In genomic region chr9:114396558-114397218, GRCh38 we compare ENCODE assay signal across 8 cellular contexts. TPM values are rescaled to one million over a fixed set of nuclear protein-coding genes. Genes with fewer than 3 reads are reported as not detected.
DNase-seq lines count a peak whose midpoint lies in the region; ATAC-seq and TF ChIP-seq lines count a peak whose summit lies in the region.

No MANE protein-coding gene starts in this region.

- DNase-seq in T-helper 1 cell = no peak
- DNase-seq in Panc1 (ENCODE audit: low read depth, low spot score) = no peak
- DNase-seq in fibroblast of lung (ENCODE audit: low read depth in 2 of 2) = peak; percentile 14 to 97
- no peak for DNase-seq in stimulated activated naive B cell treated with anti-CD40 and anti-IgM and Interleukin-4, amounts not matched to agents 10 μg/mL and 1 μg/mL and 100 μg/mL, for 72 hours
- no peak for DNase-seq in NCI-H526 treated with DMSO at 0.1 percent for 48 hours (lab: John Stamatoyannopoulos, UW)
- no peak for DNase-seq in COLO668 (lab: John Stamatoyannopoulos, UW; ENCODE audit: unreplicated experiment)

- H3K9ac ChIP-seq in fibroblast of lung (ENCODE audit: insufficient read depth, low read length) = no peak overlapping the region

- CTCF ChIA-PET in Panc1 (lab: Charles Lee) = no interaction called here

- peak overlapping the region; percentile 97 for H3K4me3 Mint-ChIP-seq in T-helper 1 cell treated with Interleukin-12 subunit alpha and Interleukin-12 subunit beta and Interleukin-4 antibody, amounts not matched to agents 30 μg/mL and 1 μg/mL, for 36 hours
- peak overlapping the region; percentile 88 to 93 for H3K4me3 Mint-ChIP-seq in stimulated activated naive B cell treated with anti-CD40 and anti-IgM and Interleukin-4, amounts not matched to agents 10 μg/mL and 1 μg/mL and 100 μg/mL, for 72 hours

- H3K27me3 ChIP-seq in Panc1 (ENCODE audit: control insufficient read depth, insufficient read depth, low read length) = no peaks in the 10 kb centered on the region
- H3K27me3 ChIP-seq in fibroblast of lung (ENCODE audit: control insufficient read depth, insufficient read depth, low read length) = no peaks in the 10 kb centered on the region

- H3K4me1 ChIP-seq in Panc1 (ENCODE audit: control insufficient read depth, insufficient read depth, low read length) (peaks cover 4% of the 10 kb centered on the region), fibroblast of lung (ENCODE audit: control insufficient read depth, extremely low read depth, insufficient read depth, low read length) (no peaks in the 10 kb centered on the region)

- in situ Hi-C loops in Panc1 (cut with HindIII; ENCODE audit: low pct_unique_long_range_greater_than_20kb, low sequenced_read_pairs) = no loop called here

- H3K9me3 Mint-ChIP-seq in T-helper 1 cell treated with Interleukin-12 subunit alpha and Interleukin-12 subunit beta and Interleukin-4 antibody, amounts not matched to agents 30 μg/mL and 1 μg/mL, for 36 hours = no peaks in the 10 kb centered on the region
- no peaks in the 10 kb centered on the region for H3K9me3 Mint-ChIP-seq in stimulated activated naive B cell treated with anti-CD40 and anti-IgM and Interleukin-4, amounts not matched to agents 10 μg/mL and 1 μg/mL and 100 μg/mL, for 72 hours

- peak overlapping the region; percentile 87 for H3K27ac Mint-ChIP-seq in T-helper 1 cell treated with Interleukin-12 subunit alpha and Interleukin-12 subunit beta and Interleukin-4 antibody, amounts not matched to agents 30 μg/mL and 1 μg/mL, for 36 hours
- peak overlapping the region; percentile 94 for H3K27ac Mint-ChIP-seq in stimulated activated naive B cell treated with anti-CD40 and anti-IgM and Interleukin-4, amounts not matched to agents 10 μg/mL and 1 μg/mL and 100 μg/mL, for 72 hours

- H3K27me3 Mint-ChIP-seq in T-helper 1 cell treated with Interleukin-12 subunit alpha and Interleukin-12 subunit beta and Interleukin-4 antibody, amounts not matched to agents 30 μg/mL and 1 μg/mL, for 36 hours (ENCODE audit: low read depth) = no peaks in the 10 kb centered on the region
- H3K27me3 Mint-ChIP-seq in stimulated activated naive B cell treated with anti-CD40 and anti-IgM and Interleukin-4, amounts not matched to agents 10 μg/mL and 1 μg/mL and 100 μg/mL, for 72 hours = no peaks in the 10 kb centered on the region

- no peaks in the 10 kb centered on the region for H3K79me2 ChIP-seq in fibroblast of lung (ENCODE audit: control insufficient read depth, insufficient read depth, low read length)

- BruUV-seq in Panc1 (replicated peaks; lab: Mats Ljungman, UMichigan) = no TSS peak

- H4K20me1 ChIP-seq in fibroblast of lung (ENCODE audit: control insufficient read depth, extremely low read depth, insufficient read depth, low read length) = no peaks in the 10 kb centered on the region

- H3K4me3 ChIP-seq in Panc1 (ENCODE audit: low read depth in 2 of 2, low read length in 2 of 2) (peak overlapping the region; percentile 70 to 75), fibroblast of lung (replicated peaks in 1 of 4; ENCODE audit: control extremely low read depth in 1 of 4, insufficient read depth in 1 of 4, low read depth in 3 of 4, low read length in 4 of 4) (peak overlapping the region in 2 of 4 experiments; percentile 80 to 83)

- no peak overlapping the region for H3K4me2 ChIP-seq in fibroblast of lung (ENCODE audit: extremely low read depth, insufficient read depth, low read length)

- no peak for ATAC-seq in Panc1
- no peak for ATAC-seq in stimulated activated naive B cell treated with anti-CD40 and anti-IgM and Interleukin-4, amounts not matched to agents 10 μg/mL and 1 μg/mL and 100 μg/mL, for 72 hours (replicated peaks)
- no peak for ATAC-seq in HG03457 (IDR thresholded peaks at IDR 0.05; ENCODE audit: unreplicated experiment)

- TF ChIP-seq CTCF in Panc1 (IDR thresholded peaks at IDR 0.05) (no peak), fibroblast of lung (conservative IDR thresholded peaks at IDR 0.05 in 1 of 2, IDR thresholded peaks at IDR 0.05 in 1 of 2; ENCODE audit: low read depth in 1 of 2, low read length in 2 of 2) (no peak)

- H3K4me1 Mint-ChIP-seq in T-helper 1 cell treated with Interleukin-12 subunit alpha and Interleukin-12 subunit beta and Interleukin-4 antibody, amounts not matched to agents 30 μg/mL and 1 μg/mL, for 36 hours (ENCODE audit: low read depth) = peaks cover 46% of the 10 kb centered on the region
- H3K4me1 Mint-ChIP-seq in stimulated activated naive B cell treated with anti-CD40 and anti-IgM and Interleukin-4, amounts not matched to agents 10 μg/mL and 1 μg/mL and 100 μg/mL, for 72 hours = peaks cover 35 to 57% of the 10 kb centered on the region in 2 donors

- intact Hi-C loops in Panc1 (cut with micrococcal nuclease; ENCODE audit: unreplicated experiment) = no loop called here

- H3K36me3 Mint-ChIP-seq in T-helper 1 cell treated with Interleukin-12 subunit alpha and Interleukin-12 subunit beta and Interleukin-4 antibody, amounts not matched to agents 30 μg/mL and 1 μg/mL, for 36 hours (ENCODE audit: low read depth) = peaks cover 18% of the 10 kb centered on the region
- peaks cover 7 to 32% of the 10 kb centered on the region in 2 donors for H3K36me3 Mint-ChIP-seq in stimulated activated naive B cell treated with anti-CD40 and anti-IgM and Interleukin-4, amounts not matched to agents 10 μg/mL and 1 μg/mL and 100 μg/mL, for 72 hours

- POLR2A ChIA-PET in Panc1 (lab: Charles Lee) = no interaction called here

- H3K27ac ChIP-seq in Panc1 (ENCODE audit: low read length) = peak overlapping the region; percentile 75; the same call in 1 of the 2 replicates
- H3K27ac ChIP-seq in fibroblast of lung (ENCODE audit: insufficient read depth, low read length) = no peak overlapping the region

- H3K36me3 ChIP-seq in Panc1 (ENCODE audit: control insufficient read depth, insufficient read depth, low read length) = no peaks in the 10 kb centered on the region; the same call in 1 of the 2 replicates
- H3K36me3 ChIP-seq in fibroblast of lung (ENCODE audit: control insufficient read depth, insufficient read depth, low read length) = no peaks in the 10 kb centered on the region

- H2AFZ ChIP-seq in fibroblast of lung (ENCODE audit: low read length) = no peak overlapping the region

- H3K9me3 ChIP-seq in Panc1 (ENCODE audit: control insufficient read depth, insufficient read depth, low read depth, low read length) = no peaks in the 10 kb centered on the region
- H3K9me3 ChIP-seq in fibroblast of lung (ENCODE audit: control insufficient read depth, insufficient read depth, low read depth, low read length) = no peaks in the 10 kb centered on the region

RNA-seq across cellular contexts. Expression of gene AKNA, which starts 8.9 kb away (rescaled TPM):
- 10.1 TPM for total RNA-seq in Panc1 (2021; ENCODE audit: unreplicated experiment)
- polyA plus RNA-seq in Panc1 (2012; ENCODE audit: insufficient read length) = 6.9 TPM
- 9.8 and 19.3 TPM in 2 replicates for total RNA-seq in fibroblast of lung
- polyA plus RNA-seq in fibroblast of lung = 3.7 and 5.6 TPM in 2 replicates
- polyA plus RNA-seq in fibroblast of lung (2012) = 4.2 and 7.2 TPM in 2 replicates
- 12.6 and 17.4 TPM in 2 replicates for polyA minus RNA-seq in fibroblast of lung (ENCODE audit: low replicate concordance)

Comparison
In these comparisons a context has a peak if more than half of its experiments do, and no peak if none do; other contexts are left out.
1. DNase-seq: peak in fibroblast of lung (2 of 2); none in T-helper 1 cell (0 of 5), Panc1 (single experiment), stimulated activated naive B cell treated with anti-CD40 and anti-IgM and Interleukin-4, amounts not matched to agents 10 μg/mL and 1 μg/mL and 100 μg/mL, for 72 hours (single experiment), NCI-H526 treated with DMSO at 0.1 percent for 48 hours (single experiment) and COLO668 (single experiment).